Comparison of ENCODE assay signal across 15 cellular contexts in the genomic region with DNA sequence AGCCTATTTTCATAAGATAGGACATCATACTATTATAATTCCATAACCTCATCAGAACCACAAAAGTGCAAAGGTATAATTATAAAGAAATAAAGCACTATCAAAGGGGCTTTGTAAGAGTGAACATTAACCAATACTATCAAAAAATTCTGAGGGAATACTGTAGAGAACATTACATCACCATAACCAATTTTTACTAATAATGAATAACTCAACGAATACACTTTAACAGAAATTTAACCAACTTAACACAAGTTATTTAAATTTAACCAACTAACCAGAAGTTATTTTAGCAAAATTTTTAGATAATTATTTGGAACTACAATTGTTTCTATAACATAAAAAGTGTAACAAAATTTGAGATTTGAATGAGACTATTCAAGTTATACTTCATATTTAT. TPM values are rescaled to one million over a fixed set of nuclear protein-coding genes. Genes with fewer than 3 reads are reported as not detected.
A peak's percentile ranks its signal among the peaks of the same experiment; 100 is the strongest.
DNase-seq lines count a peak whose midpoint lies in the region; ATAC-seq, FAIRE-seq and TF ChIP-seq lines count a peak whose summit lies in the region.
"Had no signal": no experiment of that assay in that cellular context is flagged by ENCODE, and none has a peak within 500 bp of the region (broad histone marks: within the 10 kb centered on the region; RNA-seq: fewer than 3 reads in every experiment).

No MANE protein-coding gene starts in this region.

- ATAC-seq in K562 = no peak

- no peak for TF ChIP-seq POLR2A in K562 (conservative IDR thresholded peaks at IDR 0.05)

- H3K36me3 ChIP-seq in HEK293 (ENCODE audit: control insufficient read depth in 2 of 2, insufficient read depth in 1 of 2, low read length in 2 of 2) (no peaks in the 10 kb centered on the region), K562 (ENCODE audit: control insufficient read depth, insufficient read depth, low read length) (no peaks in the 10 kb centered on the region), hepatocyte (replicated peaks; ENCODE audit: insufficient read depth, low read depth) (no peaks in the 10 kb centered on the region)
- H3K36me3 ChIP-seq: BLaER1, HAP-1 had no signal

- no peak overlapping the region for H3K4me3 ChIP-seq in HEK293 (ENCODE audit: low read depth, low read length)
- H3K4me3 ChIP-seq in K562 = no peak overlapping the region
- no peak overlapping the region for H3K4me3 ChIP-seq in hepatocyte
- H3K4me3 ChIP-seq: BLaER1, HAP-1 had no signal

- no peaks in the 10 kb centered on the region for H3K9me3 ChIP-seq in HEK293 (ENCODE audit: control insufficient read depth, insufficient read depth, low read depth, low read length)
- H3K9me3 ChIP-seq in K562 (replicated peaks; ENCODE audit: control insufficient read depth, insufficient read depth, low read depth, low read length) = no peaks in the 10 kb centered on the region
- H3K9me3 ChIP-seq in hepatocyte (ENCODE audit: low read depth) = no peaks in the 10 kb centered on the region
- H3K9me3 ChIP-seq: BLaER1, HAP-1 had no signal

- H3K27ac ChIP-seq in HEK293 (ENCODE audit: extremely low read depth, low read depth, low read length) = no peak overlapping the region
- H3K27ac ChIP-seq in K562 (ENCODE audit: extremely low read depth, low read depth, low read length) = no peak overlapping the region
- no peak overlapping the region for H3K27ac ChIP-seq in hepatocyte
- H3K27ac ChIP-seq: BLaER1 had no signal

- H3K79me2 ChIP-seq in K562 (ENCODE audit: control insufficient read depth, insufficient read depth, low read length) = no peaks in the 10 kb centered on the region
- H3K79me2 ChIP-seq in hepatocyte = no peaks in the 10 kb centered on the region

- in situ Hi-C loops in K562 (cut with MboI) = no loop called here

- no peaks in the 10 kb centered on the region for H3K9me2 ChIP-seq in hepatocyte (replicated peaks; ENCODE audit: insufficient read depth)

- no peak for TF ChIP-seq RAD21 in K562 (CRISPR knock-in tag; conservative IDR thresholded peaks at IDR 0.05 in 1 of 2, IDR thresholded peaks at IDR 0.05 in 1 of 2)

- H3K27me3 ChIP-seq in K562 (ENCODE audit: control insufficient read depth in 2 of 2, insufficient read depth in 2 of 2, low read length in 2 of 2) (peaks cover 2 to 4% of the 10 kb centered on the region in 2 experiments; a peak in 2 of 5 replicates), hepatocyte (no peaks in the 10 kb centered on the region)
- H3K27me3 ChIP-seq: BLaER1 had no signal

- intact Hi-C loops in K562 (cut with micrococcal nuclease) = no loop called here

- WGBS in K562 (ENCODE audit: insufficient coverage, low coverage, missing lambda C conversion rate) = 12% methylated on average over 1 of the region's 1 CpG
- WGBS in hepatocyte (ENCODE audit: low lambda C conversion rate, missing lambda C conversion rate) = 85% methylated on average over 1 of the region's 1 CpG

- no peak for TF ChIP-seq EP300 in K562 (IDR thresholded peaks at IDR 0.05; ENCODE audit: low read length)

- CTCF ChIA-PET in HEK293 (lab: Yijun Ruan, JAX) = no interaction called here
- CTCF ChIA-PET in K562 (lab: Yijun Ruan, JAX; ENCODE audit: low intra/inter-chr PET ratio) = no interaction called here

- POLR2A ChIA-PET in HEK293 (lab: Yijun Ruan, JAX) (no interaction called here), K562 (lab: Yijun Ruan, JAX) (interaction anchor here (0.8 to 1.1 kb wide), 2 partner anchors 27 to 156 kb away, joined by 3 to 4 read pairs; no protein-coding TSS in a partner anchor)

- peaks cover 18% of the 10 kb centered on the region; the same call in 1 of the 2 replicates for H3K4me1 ChIP-seq in HEK293 (ENCODE audit: control insufficient read depth, insufficient read depth, low read length)
- no peaks in the 10 kb centered on the region; a peak in 1 of 5 replicates for H3K4me1 ChIP-seq in K562 (replicated peaks in 1 of 2; ENCODE audit: control insufficient read depth in 2 of 2, insufficient read depth in 2 of 2, low read length in 2 of 2)
- no peaks in the 10 kb centered on the region for H3K4me1 ChIP-seq in hepatocyte (ENCODE audit: insufficient read depth)
- H3K4me1 ChIP-seq: BLaER1 had no signal

- no peak for FAIRE-seq in K562 (lab: Jason Lieb, UNC)
- FAIRE-seq: GM19239, H1 had no signal

- no peak overlapping the region for H3K4me2 ChIP-seq in K562 (ENCODE audit: insufficient read depth, low read length)
- H3K4me2 ChIP-seq in hepatocyte = peak overlapping the region; percentile 12
- H3K4me2 ChIP-seq: BLaER1 had no signal

- H4K20me1 ChIP-seq in K562 (replicated peaks; ENCODE audit: control insufficient read depth, insufficient read depth, low read length) (no peaks in the 10 kb centered on the region), hepatocyte (ENCODE audit: insufficient read depth, poor library complexity, severe bottlenecking) (no peaks in the 10 kb centered on the region)
- H4K20me1 ChIP-seq: BLaER1 had no signal

- DNase-seq in K562 (ENCODE audit: extremely low read depth in 1 of 4, low spot score in 3 of 4) = no peak
- no peak for DNase-seq in hepatocyte (ENCODE audit: low spot score)
- no peak for DNase-seq in activated CD8-positive, alpha-beta memory T cell treated with anti-CD3 and anti-CD28 coated beads, Interleukin-2, amount 50 U/mL, for 4 hours
- no peak for DNase-seq in NCI-H446 treated with DMSO at 0.1 percent for 48 hours (lab: John Stamatoyannopoulos, UW)
- DNase-seq in GDM1 (lab: John Stamatoyannopoulos, UW) = no peak
- DNase-seq: CD8-positive, alpha-beta memory T cell; DMS 273 treated with DMSO at 0.1 percent for 48 hours; DMS79; HFFc6 had no signal

- H3K9me1 ChIP-seq in K562 (ENCODE audit: control insufficient read depth, insufficient read depth, low read length) = no peaks in the 10 kb centered on the region

- H3K9ac ChIP-seq in K562 (ENCODE audit: insufficient read depth in 1 of 2, low read depth in 2 of 2, low read length in 2 of 2) = no peak overlapping the region
- H3K9ac ChIP-seq: BLaER1 had no signal

- no peak for TF ChIP-seq CTCF in HEK293 (tag by site-specific recombination; IDR thresholded peaks at IDR 0.05)
- no peak for TF ChIP-seq CTCF in K562 (IDR thresholded peaks at IDR 0.05 in 2 of 3, conservative IDR thresholded peaks at IDR 0.05 in 1 of 3; ENCODE audit: insufficient read depth in 2 of 3, low read depth in 1 of 3, low read length in 3 of 3)
- no peak for TF ChIP-seq CTCF in hepatocyte (IDR thresholded peaks at IDR 0.05; ENCODE audit: poor library complexity)

- no TSS peak for BruUV-seq in K562 (replicated peaks; lab: Mats Ljungman, UMichigan)

- H2AFZ ChIP-seq in K562 (ENCODE audit: low read depth, low read length) = no peak overlapping the region
- H2AFZ ChIP-seq in hepatocyte = no peak overlapping the region

TF ChIP-seq in HEK293, 187 proteins besides CTCF, POLR2A, EP300 and RAD21 (continues in another document):
- TF ChIP-seq, protein P1, sequence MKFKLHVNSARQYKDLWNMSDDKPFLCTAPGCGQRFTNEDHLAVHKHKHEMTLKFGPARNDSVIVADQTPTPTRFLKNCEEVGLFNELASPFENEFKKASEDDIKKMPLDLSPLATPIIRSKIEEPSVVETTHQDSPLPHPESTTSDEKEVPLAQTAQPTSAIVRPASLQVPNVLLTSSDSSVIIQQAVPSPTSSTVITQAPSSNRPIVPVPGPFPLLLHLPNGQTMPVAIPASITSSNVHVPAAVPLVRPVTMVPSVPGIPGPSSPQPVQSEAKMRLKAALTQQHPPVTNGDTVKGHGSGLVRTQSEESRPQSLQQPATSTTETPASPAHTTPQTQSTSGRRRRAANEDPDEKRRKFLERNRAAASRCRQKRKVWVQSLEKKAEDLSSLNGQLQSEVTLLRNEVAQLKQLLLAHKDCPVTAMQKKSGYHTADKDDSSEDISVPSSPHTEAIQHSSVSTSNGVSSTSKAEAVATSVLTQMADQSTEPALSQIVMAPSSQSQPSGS (tag by site-specific recombination; IDR thresholded peaks at IDR 0.05; ENCODE audit: low read depth) = peak; percentile 73

TF ChIP-seq in K562, 482 proteins besides CTCF, POLR2A, EP300 and RAD21 (continues in another document):
- TF ChIP-seq, protein P2, sequence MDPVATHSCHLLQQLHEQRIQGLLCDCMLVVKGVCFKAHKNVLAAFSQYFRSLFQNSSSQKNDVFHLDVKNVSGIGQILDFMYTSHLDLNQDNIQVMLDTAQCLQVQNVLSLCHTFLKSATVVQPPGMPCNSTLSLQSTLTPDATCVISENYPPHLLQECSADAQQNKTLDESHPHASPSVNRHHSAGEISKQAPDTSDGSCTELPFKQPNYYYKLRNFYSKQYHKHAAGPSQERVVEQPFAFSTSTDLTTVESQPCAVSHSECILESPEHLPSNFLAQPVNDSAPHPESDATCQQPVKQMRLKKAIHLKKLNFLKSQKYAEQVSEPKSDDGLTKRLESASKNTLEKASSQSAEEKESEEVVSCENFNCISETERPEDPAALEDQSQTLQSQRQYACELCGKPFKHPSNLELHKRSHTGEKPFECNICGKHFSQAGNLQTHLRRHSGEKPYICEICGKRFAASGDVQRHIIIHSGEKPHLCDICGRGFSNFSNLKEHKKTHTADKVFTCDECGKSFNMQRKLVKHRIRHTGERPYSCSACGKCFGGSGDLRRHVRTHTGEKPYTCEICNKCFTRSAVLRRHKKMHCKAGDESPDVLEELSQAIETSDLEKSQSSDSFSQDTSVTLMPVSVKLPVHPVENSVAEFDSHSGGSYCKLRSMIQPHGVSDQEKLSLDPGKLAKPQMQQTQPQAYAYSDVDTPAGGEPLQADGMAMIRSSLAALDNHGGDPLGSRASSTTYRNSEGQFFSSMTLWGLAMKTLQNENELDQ (CRISPR knock-in tag; IDR thresholded peaks at IDR 0.05; ENCODE audit: borderline replicate concordance) = no peak
- no peak for TF ChIP-seq RFX7 (CRISPR knock-in tag; IDR thresholded peaks at IDR 0.05)

RNA-seq across cellular contexts. Expression of a gene that starts 34.8 kb away (rescaled TPM):
- total RNA-seq in K562 (2011; cell fraction: chromatin; rRNA removed; ENCODE audit: low replicate concordance) = 0.05 TPM in 1 of 2 replicates, not detected in the other
- 0.17 TPM in 1 of 2 replicates, not detected in the other for total RNA-seq in K562 (2011; cell fraction: nucleolus; rRNA removed)
- total RNA-seq in K562 (2011; cell fraction: nucleoplasm; rRNA removed) = not detected in 2 replicates
- total RNA-seq in K562 (2014; rRNA removed) (under 0.01 and 0.08 TPM in 2 replicates), K562 (2014; rRNA removed; fragmentation: Illumina TruSeq; extraction: Trizol) (0.04 TPM in 1 of 2 replicates, not detected in the other), K562 (2015; rRNA removed; fragmentation: Illumina TruSeq; extraction: Trizol) (0.04 TPM in 2 replicates), K562 (2021) (0.07 and 0.22 TPM in 2 replicates), hepatocyte (4.0 and 4.1 TPM in 2 replicates)
- polyA plus RNA-seq in K562 (2011; rRNA removed) (0.01 TPM in 1 of 2 replicates, not detected in the other), K562 (2014; fragmentation: Illumina TruSeq; extraction: Trizol) (0.03 TPM in 1 of 2 replicates, not detected in the other), K562 (2014; fragmentation: Nextera tagmentation; extraction: Ambion mirVana) (not detected), K562 (2014; rRNA removed) (0.03 TPM in 1 of 2 replicates, not detected in the other), hepatocyte (2.0 and 2.9 TPM in 2 replicates)
- 0.03 and 0.04 TPM in 2 replicates for polyA plus RNA-seq in K562 (2011; cell fraction: cytosol; rRNA removed)
- 0.03 and 0.06 TPM in 2 replicates for polyA plus RNA-seq in K562 (2011; cell fraction: nucleus; rRNA removed)
- polyA plus RNA-seq in K562 (2012) = 0.07 and 0.26 TPM in 2 replicates
- 0.11 and 0.12 TPM in 2 replicates for polyA minus RNA-seq in K562 (2011; rRNA and poly(A)+ RNA removed)
- not detected in 2 replicates for polyA minus RNA-seq in K562 (2011; cell fraction: cytosol; rRNA and poly(A)+ RNA removed)
- polyA minus RNA-seq in K562 (2011; cell fraction: nucleus; rRNA and poly(A)+ RNA removed) = under 0.01 and 0.13 TPM in 2 replicates
- total RNA-seq: HT1080 had no signal
